ENCODE assay signal across 18 cellular contexts in the genomic region with DNA sequence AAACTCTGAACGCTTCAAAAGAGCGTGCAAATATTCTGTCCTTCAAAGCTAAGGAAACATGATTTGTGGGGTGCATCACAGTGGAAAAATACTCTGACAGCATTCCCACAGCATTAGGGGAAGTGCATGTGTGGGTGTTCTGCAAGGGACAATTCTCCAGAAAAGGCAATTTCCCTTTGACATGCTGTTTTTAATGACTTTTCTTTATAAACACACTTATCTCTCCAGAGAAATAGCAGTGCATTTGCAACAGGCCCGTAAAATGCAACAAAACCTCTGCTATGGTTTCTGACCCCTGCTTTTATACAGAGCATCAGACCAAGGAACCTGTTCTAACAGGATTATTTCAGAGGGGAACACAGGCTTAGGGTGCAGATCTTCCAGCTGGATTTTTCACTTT. TPM values are rescaled to one million over a fixed set of nuclear protein-coding genes. Genes with fewer than 3 reads are reported as not detected.
DNase-seq lines count a peak whose midpoint lies in the region; FAIRE-seq and TF ChIP-seq lines count a peak whose summit lies in the region.
"Had no signal": no experiment of that assay in that cellular context is flagged by ENCODE, and none has a peak within 500 bp of the region (broad histone marks: within the 10 kb centered on the region; RNA-seq: fewer than 3 reads in every experiment).

No MANE protein-coding gene starts in this region.

- DNase-seq in CD1c-positive myeloid dendritic cell (ENCODE audit: extremely low spot score) (peak; percentile 48), NCI-H82 (lab: John Stamatoyannopoulos, UW) (peak; percentile 20), fibroblast of villous mesenchyme (ENCODE audit: low read depth) (peak; percentile 79), osteoblast (ENCODE audit: insufficient read length, low spot score, missing footprints) (peak; percentile 69), GM10266 (ENCODE audit: extremely low spot score) (no peak), urothelium cell line (ENCODE audit: low spot score) (no peak)
- no peak for DNase-seq in effector CD4-positive, alpha-beta T cell
- DNase-seq: BE2C; Caco-2; CD8-positive, alpha-beta memory T cell; DND-41; GF-D8; HCEC 1CT; IMR-90 had no signal

- no peak for FAIRE-seq in urothelium cell line (lab: Jason Lieb, UNC)
- FAIRE-seq: A204.1 had no signal

- H3K79me2 ChIP-seq in osteoblast (ENCODE audit: insufficient read depth, low read length): no peaks in the 10 kb centered on the region

- no peaks in the 10 kb centered on the region for H4K20me1 ChIP-seq in osteoblast (ENCODE audit: insufficient read depth, low read length)

- no peak overlapping the region for H3K4me2 ChIP-seq in osteoblast (ENCODE audit: insufficient read depth, low read length)

- H3K9me3 ChIP-seq in osteoblast (ENCODE audit: low read depth, low read length): no peaks in the 10 kb centered on the region
- H3K9me3 ChIP-seq: BE2C, Caco-2 had no signal

- H3K27ac ChIP-seq in osteoblast (ENCODE audit: low read depth, low read length): no peak overlapping the region
- H3K27ac ChIP-seq: C4-2B had no signal

- no peaks in the 10 kb centered on the region for H3K36me3 ChIP-seq in osteoblast (ENCODE audit: insufficient read depth, low read length)
- H3K36me3 ChIP-seq: BE2C had no signal

- H3K27me3 ChIP-seq in osteoblast (ENCODE audit: insufficient read depth, low read length): no peaks in the 10 kb centered on the region
- H3K27me3 ChIP-seq: BE2C had no signal

- no peak for TF ChIP-seq CTCF in fibroblast of villous mesenchyme (IDR thresholded peaks at IDR 0.05; ENCODE audit: insufficient read depth, low read depth, low read length)
- no peak for TF ChIP-seq CTCF in osteoblast (IDR thresholded peaks at IDR 0.05; ENCODE audit: extremely low read depth, low read depth, low read length)
- TF ChIP-seq CTCF in GM10266 (IDR thresholded peaks at IDR 0.05; ENCODE audit: control insufficient read depth, insufficient read depth, low read depth, missing control alignments): no peak

- H2AFZ ChIP-seq in osteoblast (ENCODE audit: low read length): no peak overlapping the region

- no peak overlapping the region for H3K4me3 ChIP-seq in fibroblast of villous mesenchyme (ENCODE audit: low read depth, low read length)
- H3K4me3 ChIP-seq in osteoblast (ENCODE audit: insufficient read depth, low read length): no peak overlapping the region

- peaks cover 8% of the 10 kb centered on the region for H3K4me1 ChIP-seq in osteoblast (ENCODE audit: insufficient read depth, low read length)
- H3K4me1 ChIP-seq: BE2C had no signal

RNA-seq across cellular contexts. Expression of a gene that starts 42.6 kb away (rescaled TPM):
- total RNA-seq in fibroblast of villous mesenchyme (under 0.01 TPM in 2 replicates), osteoblast (under 0.01 TPM in 1 of 2 replicates, not detected in the other)
- total RNA-seq: H4, HT-29, IMR-90 had no signal

Comparison
In these comparisons a context has a peak if more than half of its experiments do, and no peak if none do; other contexts are left out.
1. DNase-seq: peak in CD1c-positive myeloid dendritic cell (single experiment), NCI-H82 (single experiment), fibroblast of villous mesenchyme (single experiment) and osteoblast (single experiment); none in GM10266 (single experiment), urothelium cell line (single experiment) and effector CD4-positive, alpha-beta T cell (single experiment).